ENCODE assay signal across 18 cellular contexts in genomic region chr9:133788045-133788818, GRCh38. TPM values are rescaled to one million over a fixed set of nuclear protein-coding genes. Genes with fewer than 3 reads are reported as not detected.
A peak's percentile ranks its signal among the peaks of the same experiment; 100 is the strongest.
DNase-seq lines count a peak whose midpoint lies in the region; ATAC-seq and TF ChIP-seq lines count a peak whose summit lies in the region.
"Had no signal": no experiment of that assay in that cellular context is flagged by ENCODE, and none has a peak within 500 bp of the region (broad histone marks: within the 10 kb centered on the region; RNA-seq: fewer than 3 reads in every experiment).

No MANE protein-coding gene starts in this region.

- WGBS in heart right ventricle, 2 donors: 89 to 90% methylated on average over 37 of the region's 37 CpGs
- 84 to 87% methylated on average over 8 to 24 of the region's 37 CpGs for WGBS in upper lobe of left lung, 2 donors

- H3K36me3 Mint-ChIP-seq in chondrocyte (ENCODE audit: low read depth) (peaks cover 11% of the 10 kb centered on the region), neural crest cell (ENCODE audit: low read depth) (peaks cover 10% of the 10 kb centered on the region)

- DNase-seq in Right ventricle myocardium inferior (ENCODE audit: missing footprints): peak; percentile 52
- no peak for DNase-seq in heart right ventricle
- DNase-seq in chondrocyte (ENCODE audit: low spot score): peak; percentile 82
- no peak for DNase-seq in neural crest cell (ENCODE audit: low read depth, low spot score)
- peak in 1 of 2 donors; percentile 67 for DNase-seq in upper lobe of left lung
- no peak for DNase-seq in COR-L47 (lab: John Stamatoyannopoulos, UW)
- no peak for DNase-seq in activated T-cell treated with anti-CD3 and anti-CD28 coated beads, Interleukin-2, amount 50 U/mL, for 48 hours
- DNase-seq: activated naive CD4-positive, alpha-beta T cell treated with anti-CD3 and anti-CD28 coated beads, Interleukin-2, amount 50 U/mL, for 16 hours; activated T-cell treated with anti-CD3 and anti-CD28 coated beads, Interleukin-2, amount 50 U/mL, for 1 hour; effector CD8-positive, alpha-beta T cell; GOT3; kidney glomerular epithelial cell; NCI-H1105 treated with DMSO at 0.1 percent for 48 hours; PC-3 had no signal

- peaks cover 5% of the 10 kb centered on the region for H3K4me1 Mint-ChIP-seq in chondrocyte (ENCODE audit: low read depth)
- H3K4me1 Mint-ChIP-seq in neural crest cell: peaks cover 9% of the 10 kb centered on the region

- H3K4me3 Mint-ChIP-seq in chondrocyte (ENCODE audit: unreplicated experiment) (no peak overlapping the region), neural crest cell (no peak overlapping the region)

- no peak for TF ChIP-seq EP300 in upper lobe of left lung (IDR thresholded peaks at IDR 0.05)

- H3K27me3 Mint-ChIP-seq in chondrocyte (ENCODE audit: low read depth) (no peaks in the 10 kb centered on the region), neural crest cell (ENCODE audit: low read depth) (no peaks in the 10 kb centered on the region)

- H3K9me3 Mint-ChIP-seq in chondrocyte (ENCODE audit: low read depth): no peaks in the 10 kb centered on the region
- no peaks in the 10 kb centered on the region for H3K9me3 Mint-ChIP-seq in neural crest cell

- H3K27ac ChIP-seq in heart right ventricle (no peak overlapping the region), upper lobe of left lung (peak overlapping the region in 3 of 4 donors; percentile 21 to 70 (median 48))
- H3K27ac ChIP-seq: KMS-11, neutrophil had no signal

- intact Hi-C loops in Right ventricle myocardium inferior (cut with DNase I) (no loop called here), heart right ventricle (cut with DNase I) (no loop called here)

- no peak overlapping the region for H3K27ac Mint-ChIP-seq in chondrocyte (ENCODE audit: unreplicated experiment)
- H3K27ac Mint-ChIP-seq in neural crest cell (ENCODE audit: unreplicated experiment): peak overlapping the region; percentile 83

- H3K27me3 ChIP-seq in heart right ventricle (no peaks in the 10 kb centered on the region), upper lobe of left lung (no peaks in the 10 kb centered on the region)

- H3K4me1 ChIP-seq in heart right ventricle (peaks cover 4 to 48% (median 26%) of the 10 kb centered on the region in 9 donors), upper lobe of left lung (peaks cover 29 to 40% (median 32%) of the 10 kb centered on the region in 4 donors)

- H3K9me3 ChIP-seq in heart right ventricle: no peaks in the 10 kb centered on the region
- no peaks in the 10 kb centered on the region for H3K9me3 ChIP-seq in upper lobe of left lung
- H3K9me3 ChIP-seq: neutrophil, SK-N-SH had no signal

- ATAC-seq in Right ventricle myocardium inferior (no peak), heart right ventricle (no peak), upper lobe of left lung (ENCODE audit: low FRiP score in 2 of 2) (no peak), HG03571 (IDR thresholded peaks at IDR 0.05; ENCODE audit: unreplicated experiment) (no peak)
- ATAC-seq: PC-3 had no signal

- no peak overlapping the region for H3K4me3 ChIP-seq in heart right ventricle
- H3K4me3 ChIP-seq in upper lobe of left lung: no peak overlapping the region

- TF ChIP-seq POLR2A in upper lobe of left lung (IDR thresholded peaks at IDR 0.05): no peak

- TF ChIP-seq CTCF in heart right ventricle (IDR thresholded peaks at IDR 0.05): no peak
- no peak for TF ChIP-seq CTCF in chondrocyte (IDR thresholded peaks at IDR 0.05)
- TF ChIP-seq CTCF in neural crest cell (conservative IDR thresholded peaks at IDR 0.05): no peak
- TF ChIP-seq CTCF in upper lobe of left lung (IDR thresholded peaks at IDR 0.05): no peak

- H3K36me3 ChIP-seq in heart right ventricle: peaks cover 0 to 26% (median 0%) of the 10 kb centered on the region in 9 donors
- peaks cover 0 to 45% (median 9%) of the 10 kb centered on the region in 4 donors for H3K36me3 ChIP-seq in upper lobe of left lung
- H3K36me3 ChIP-seq: neutrophil had no signal

RNA-seq across cellular contexts. Expression of gene SARDH, which starts 50.1 kb away (rescaled TPM):
- total RNA-seq in Right ventricle myocardium inferior (0.41 TPM), heart right ventricle (1 to 10 TPM in 2 of 10 donors, under 1 TPM in 8; 0.28 to 1.8 (median 0.68) TPM), chondrocyte (0.74 to 1.2 TPM in 2 of 3 replicates, not detected in the other), neural crest cell (4.5 and 4.6 TPM in 2 replicates), upper lobe of left lung (10 to 100 TPM in 2 of 6 donors, 1 to 10 TPM in 3, under 1 TPM in 1; 0.79 to 37.7 (median 4.2) TPM)
- polyA plus RNA-seq in heart right ventricle: under 1 TPM; 0.38 to 0.44 TPM

Comparison
In these comparisons a context has a peak if more than half of its experiments do, and no peak if none do; other contexts are left out.
1. DNase-seq: peak in Right ventricle myocardium inferior (single experiment) and chondrocyte (single experiment); none in heart right ventricle (0 of 2), neural crest cell (single experiment), COR-L47 (single experiment) and activated T-cell treated with anti-CD3 and anti-CD28 coated beads, Interleukin-2, amount 50 U/mL, for 48 hours (0 of 2).
2. H3K27ac ChIP-seq: peak in upper lobe of left lung (3 of 4); none in heart right ventricle (0 of 10).